ENCODE assay signal across 21 cellular contexts in the genomic region with DNA sequence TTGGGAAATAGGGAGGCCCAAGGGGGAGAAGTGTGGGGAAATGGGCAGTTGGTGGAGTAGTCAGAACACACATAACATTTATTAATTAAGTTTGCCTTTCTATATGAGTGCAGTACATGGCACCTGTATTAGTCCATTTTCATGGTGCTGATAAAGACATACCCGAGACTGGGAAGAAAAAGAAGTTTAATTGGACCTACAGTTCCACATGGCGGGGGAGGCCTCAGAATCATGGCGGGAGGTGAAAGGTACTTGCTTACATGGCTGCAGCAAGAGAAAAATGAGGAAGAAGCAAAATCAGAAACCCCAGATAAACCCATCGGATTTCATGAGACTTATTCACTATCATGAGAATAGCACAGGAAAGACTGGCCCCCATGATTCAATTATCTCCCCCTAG. TPM values are rescaled to one million over a fixed set of nuclear protein-coding genes. Genes with fewer than 3 reads are reported as not detected.
A peak's percentile ranks its signal among the peaks of the same experiment; 100 is the strongest.
DNase-seq lines count a peak whose midpoint lies in the region; ATAC-seq and TF ChIP-seq lines count a peak whose summit lies in the region.
"Had no signal": no experiment of that assay in that cellular context is flagged by ENCODE, and none has a peak within 500 bp of the region (broad histone marks: within the 10 kb centered on the region; RNA-seq: fewer than 3 reads in every experiment).

No MANE protein-coding gene starts in this region.

- H2BK12ac ChIP-seq in neuronal stem cell (ENCODE audit: low read length): no peak overlapping the region

- H4K20me1 ChIP-seq in SU-DHL-6 (ENCODE audit: low read depth, low read length): no peaks in the 10 kb centered on the region

- H2BK5ac ChIP-seq in neuronal stem cell (ENCODE audit: low read length): no peak overlapping the region

- peak overlapping the region; percentile 56 for H3K4me2 ChIP-seq in SU-DHL-6 (ENCODE audit: low read depth, low read length, poor library complexity, severe bottlenecking)
- no peak overlapping the region for H3K4me2 ChIP-seq in neuronal stem cell (ENCODE audit: insufficient read depth, low read length, poor library complexity, severe bottlenecking)

- no peak overlapping the region for H2BK15ac ChIP-seq in neuronal stem cell (ENCODE audit: low read length)

- H3K27ac Mint-ChIP-seq in activated naive CD4-positive, alpha-beta T cell treated with anti-CD3 and anti-CD28 coated beads for 36 hours: no peak overlapping the region
- no peak overlapping the region for H3K27ac Mint-ChIP-seq in endothelial cell (ENCODE audit: unreplicated experiment)
- H3K27ac Mint-ChIP-seq in stimulated activated naive B cell treated with anti-CD40 and anti-IgM and Interleukin-4, amounts not matched to agents 10 μg/mL and 1 μg/mL and 100 μg/mL, for 72 hours: no peak overlapping the region
- H3K27ac Mint-ChIP-seq: H9 had no signal

- H3K18ac ChIP-seq in neuronal stem cell (ENCODE audit: low read length): no peak overlapping the region

- H3K27me3 ChIP-seq in SU-DHL-6 (ENCODE audit: low read length) (no peaks in the 10 kb centered on the region), neuronal stem cell (ENCODE audit: control insufficient read depth in 3 of 3, insufficient read depth in 3 of 3, low read depth in 1 of 3, low read length in 3 of 3) (no peaks in the 10 kb centered on the region)
- H3K27me3 ChIP-seq: brain microvascular endothelial cell, uterus had no signal

- H3K4me1 Mint-ChIP-seq in activated naive CD4-positive, alpha-beta T cell treated with anti-CD3 and anti-CD28 coated beads for 36 hours (ENCODE audit: low read depth): peaks cover 20% of the 10 kb centered on the region
- H3K4me1 Mint-ChIP-seq in endothelial cell (ENCODE audit: unreplicated experiment): peaks cover 18% of the 10 kb centered on the region
- peaks cover 14 to 22% of the 10 kb centered on the region in 2 donors for H3K4me1 Mint-ChIP-seq in stimulated activated naive B cell treated with anti-CD40 and anti-IgM and Interleukin-4, amounts not matched to agents 10 μg/mL and 1 μg/mL and 100 μg/mL, for 72 hours

- peaks cover 3 to 5% of the 10 kb centered on the region in 2 donors for H3K4me1 ChIP-seq in neuronal stem cell (ENCODE audit: control insufficient read depth in 2 of 2, insufficient read depth in 1 of 2, low read depth in 1 of 2, low read length in 2 of 2)
- H3K4me1 ChIP-seq: uterus had no signal

- no peak overlapping the region for H2BK120ac ChIP-seq in neuronal stem cell (ENCODE audit: low read depth, low read length)

- no peaks in the 10 kb centered on the region for H3K36me3 ChIP-seq in SU-DHL-6 (ENCODE audit: low read length)
- no peaks in the 10 kb centered on the region for H3K36me3 ChIP-seq in neuronal stem cell (replicated peaks in 1 of 2; ENCODE audit: control insufficient read depth in 2 of 2, insufficient read depth in 2 of 2, low read length in 2 of 2)
- H3K36me3 ChIP-seq: brain microvascular endothelial cell, uterus had no signal

- no peak overlapping the region for H2AK5ac ChIP-seq in neuronal stem cell (ENCODE audit: low read depth, low read length)

- H3K27ac ChIP-seq in SU-DHL-6 (ENCODE audit: low read depth, low read length): no peak overlapping the region
- H3K27ac ChIP-seq in neuronal stem cell (replicated peaks; ENCODE audit: low read length): no peak overlapping the region
- H3K27ac ChIP-seq: brain microvascular endothelial cell, C4-2B, coronary artery, PC-9, psoas muscle, uterus had no signal

- no CpG with 5 or more reads among the region's 4 CpGs for WGBS in neuronal stem cell (ENCODE audit: extremely low coverage in 2 of 2, insufficient read length in 2 of 2, insufficient replicate concordance in 1 of 2), 2 donors

- no peak for DNase-seq in activated naive CD4-positive, alpha-beta T cell treated with anti-CD3 and anti-CD28 coated beads for 36 hours
- DNase-seq in activated naive CD4-positive, alpha-beta T cell (lab: John Stamatoyannopoulos, UW): no peak
- DNase-seq in endothelial cell (ENCODE audit: low spot score) (no peak), NCI-H128 (lab: John Stamatoyannopoulos, UW; ENCODE audit: unreplicated experiment) (no peak), neuronal stem cell (ENCODE audit: low spot score) (no peak)
- DNase-seq in stimulated activated naive B cell treated with anti-CD40 and anti-IgM and Interleukin-4, amounts not matched to agents 10 μg/mL and 1 μg/mL and 100 μg/mL, for 72 hours: no peak
- DNase-seq: ACHN; activated CD4-positive, alpha-beta T cell treated with anti-CD3 and anti-CD28 coated beads for 48 hours; brain microvascular endothelial cell; H9; NCI-H2171 treated with DMSO at 0.1 percent for 48 hours; PC-9; psoas muscle; small intestine; stimulated activated CD4-positive, alpha-beta T cell treated with anti-CD3 and anti-CD28 coated beads, Interleukin-2, amount 100 ng/mL, for 48 hours; substantia nigra; uterus had no signal

- H3K9ac ChIP-seq in SU-DHL-6 (ENCODE audit: low read length) (no peak overlapping the region), neuronal stem cell (ENCODE audit: low read depth, low read length, poor library complexity) (no peak overlapping the region)

- H3K79me1 ChIP-seq in neuronal stem cell (ENCODE audit: low read depth, low read length): no peaks in the 10 kb centered on the region

- no peak overlapping the region for H3K23ac ChIP-seq in neuronal stem cell (ENCODE audit: low read depth, low read length, poor library complexity)

- no peaks in the 10 kb centered on the region for H3F3A ChIP-seq in SU-DHL-6 (ENCODE audit: insufficient read depth)

- H3K9me3 ChIP-seq in SU-DHL-6 (ENCODE audit: insufficient read depth, low read length) (no peaks in the 10 kb centered on the region), neuronal stem cell (replicated peaks in 1 of 2; ENCODE audit: control insufficient read depth in 2 of 2, insufficient read depth in 1 of 2, low read depth in 1 of 2, low read length in 2 of 2) (no peaks in the 10 kb centered on the region)
- H3K9me3 ChIP-seq: psoas muscle, uterus had no signal

- no peak overlapping the region for H2AFZ ChIP-seq in SU-DHL-6 (ENCODE audit: low read depth, low read length, severe bottlenecking)
- H2AFZ ChIP-seq in neuronal stem cell (ENCODE audit: low read length): no peak overlapping the region

- no peak overlapping the region for H3K4ac ChIP-seq in neuronal stem cell (ENCODE audit: low read length)

- no peaks in the 10 kb centered on the region for H3K36me3 Mint-ChIP-seq in activated naive CD4-positive, alpha-beta T cell treated with anti-CD3 and anti-CD28 coated beads for 36 hours (ENCODE audit: low read depth)
- no peaks in the 10 kb centered on the region for H3K36me3 Mint-ChIP-seq in endothelial cell (ENCODE audit: low read depth, unreplicated experiment)
- H3K36me3 Mint-ChIP-seq in stimulated activated naive B cell treated with anti-CD40 and anti-IgM and Interleukin-4, amounts not matched to agents 10 μg/mL and 1 μg/mL and 100 μg/mL, for 72 hours: peaks cover 0 to 3% of the 10 kb centered on the region in 2 donors

- intact Hi-C loops in activated naive CD4-positive, alpha-beta T cell treated with anti-CD3 and anti-CD28 coated beads for 36 hours (cut with micrococcal nuclease): loop anchor here (2.0 to 5.0 kb wide), 2 partner anchors 159 to 489 kb away; no protein-coding TSS in a partner anchor

- no peaks in the 10 kb centered on the region for H3K27me3 Mint-ChIP-seq in activated naive CD4-positive, alpha-beta T cell treated with anti-CD3 and anti-CD28 coated beads for 36 hours (ENCODE audit: low read depth)
- H3K27me3 Mint-ChIP-seq in endothelial cell (ENCODE audit: unreplicated experiment): peaks cover 9% of the 10 kb centered on the region
- H3K27me3 Mint-ChIP-seq in stimulated activated naive B cell treated with anti-CD40 and anti-IgM and Interleukin-4, amounts not matched to agents 10 μg/mL and 1 μg/mL and 100 μg/mL, for 72 hours: no peaks in the 10 kb centered on the region

- H4K91ac ChIP-seq in neuronal stem cell (ENCODE audit: low read depth, low read length, poor library complexity): no peak overlapping the region

- no peak overlapping the region for H4K8ac ChIP-seq in neuronal stem cell (ENCODE audit: low read depth, low read length)

- no peaks in the 10 kb centered on the region for H3K9me2 ChIP-seq in SU-DHL-6 (replicated peaks; ENCODE audit: insufficient read depth, low read length)

- ATAC-seq in stimulated activated naive B cell treated with anti-CD40 and anti-IgM and Interleukin-4, amounts not matched to agents 10 μg/mL and 1 μg/mL and 100 μg/mL, for 72 hours (replicated peaks): no peak
- ATAC-seq in GM21529 (IDR thresholded peaks at IDR 0.05; ENCODE audit: unreplicated experiment): no peak
- ATAC-seq: psoas muscle had no signal

- H3K79me2 ChIP-seq in SU-DHL-6 (ENCODE audit: insufficient read depth, low read length): peaks cover 29% of the 10 kb centered on the region

- H3K4me3 Mint-ChIP-seq in activated naive CD4-positive, alpha-beta T cell treated with anti-CD3 and anti-CD28 coated beads for 36 hours: peak overlapping the region; percentile 13
- H3K4me3 Mint-ChIP-seq in endothelial cell (ENCODE audit: unreplicated experiment): peak overlapping the region; percentile 72
- H3K4me3 Mint-ChIP-seq in stimulated activated naive B cell treated with anti-CD40 and anti-IgM and Interleukin-4, amounts not matched to agents 10 μg/mL and 1 μg/mL and 100 μg/mL, for 72 hours: peak overlapping the region; percentile 11 to 41

- no peaks in the 10 kb centered on the region for H3K9me3 Mint-ChIP-seq in activated naive CD4-positive, alpha-beta T cell treated with anti-CD3 and anti-CD28 coated beads for 36 hours
- H3K9me3 Mint-ChIP-seq in endothelial cell (ENCODE audit: unreplicated experiment): no peaks in the 10 kb centered on the region
- H3K9me3 Mint-ChIP-seq in stimulated activated naive B cell treated with anti-CD40 and anti-IgM and Interleukin-4, amounts not matched to agents 10 μg/mL and 1 μg/mL and 100 μg/mL, for 72 hours: peaks cover 0 to 2% of the 10 kb centered on the region in 2 donors

- H3K4me3 ChIP-seq in SU-DHL-6 (ENCODE audit: insufficient read depth, low read length, poor library complexity, severe bottlenecking) (no peak overlapping the region), neuronal stem cell (ENCODE audit: low read length in 2 of 2) (no peak overlapping the region)
- H3K4me3 ChIP-seq: coronary artery, uterus had no signal

- no peak overlapping the region for H3K14ac ChIP-seq in neuronal stem cell (ENCODE audit: low read length)

- TF ChIP-seq CTCF in SU-DHL-6 (IDR thresholded peaks at IDR 0.05; ENCODE audit: insufficient read depth, low read length, poor library complexity, severe bottlenecking) (no peak), endothelial cell (IDR thresholded peaks at IDR 0.05; ENCODE audit: unreplicated experiment) (no peak)

- CTCF ChIA-PET in activated naive CD4-positive, alpha-beta T cell treated with anti-CD3 and anti-CD28 coated beads for 36 hours (lab: Charles Lee): no interaction called here

RNA-seq across cellular contexts. Expression of gene SLC35A3, which starts 1.6 kb away (rescaled TPM):
- 10 to 100 TPM; 13.8 to 15.5 TPM for total RNA-seq in activated naive CD4-positive, alpha-beta T cell treated with anti-CD3 and anti-CD28 coated beads for 36 hours
- 19.0 TPM for total RNA-seq in endothelial cell (ENCODE audit: unreplicated experiment)
- 9.1 TPM for polyA plus RNA-seq in neuronal stem cell (2013, experiment 1 of 2)
- 9.3 TPM for polyA plus RNA-seq in neuronal stem cell (2013, experiment 2 of 2)

Comparison
In these comparisons a context has a peak if more than half of its experiments do, and no peak if none do; other contexts are left out.
1. H3K4me3 Mint-ChIP-seq: peak in every context shown above with its lines; median percentile 72 in endothelial cell; 26 in stimulated activated naive B cell treated with anti-CD40 and anti-IgM and Interleukin-4, amounts not matched to agents 10 μg/mL and 1 μg/mL and 100 μg/mL, for 72 hours; 13 in activated naive CD4-positive, alpha-beta T cell treated with anti-CD3 and anti-CD28 coated beads for 36 hours.